In genomic region chr22:34943830-34944229, GRCh38 we compare ENCODE assay signal across 1 cellular context.
TF ChIP-seq lines count a peak whose summit lies in the region.

No MANE protein-coding gene starts in this region.

TF ChIP-seq in H1, 55 proteins besides CTCF, POLR2A, EP300 and RAD21 (continued from another document):
- TF ChIP-seq CHD7 (IDR thresholded peaks at IDR 0.05; ENCODE audit: insufficient replicate concordance, low read length) = no peak
- no peak for TF ChIP-seq RFX5 (IDR thresholded peaks at IDR 0.05; ENCODE audit: borderline replicate concordance, low read depth, low read length)
